ENCODE assay signal across 29 cellular contexts in genomic region chr16:46426336-46426735, GRCh38.
"Had no signal": no experiment of that assay in that cellular context is flagged by ENCODE, and none has a peak within 500 bp of the region (broad histone marks: within the 10 kb centered on the region; RNA-seq: fewer than 3 reads in every experiment).

No MANE protein-coding gene starts in this region.

- H3K27ac ChIP-seq: stomach, suprapubic skin, testis, thoracic aorta, thyroid gland, tibial artery, tibial nerve, transverse colon, upper lobe of left lung, upper lobe of right lung, uterus, vagina had no signal

- H3K36me3 ChIP-seq: suprapubic skin, thoracic aorta, thyroid gland, tibial artery, tibial nerve, transverse colon, upper lobe of left lung, upper lobe of right lung, uterus, vagina had no signal

- DNase-seq: stimulated activated CD4-positive, alpha-beta T cell treated with anti-CD3 and anti-CD28 coated beads, Interleukin-2, amount 100 ng/mL, for 48 hours; stimulated activated CD4-positive, alpha-beta T cell treated with anti-CD3 and anti-CD28 coated beads, Interleukin-4, amount 100 ng/mL, for 1 hour; stimulated activated CD4-positive, alpha-beta T cell treated with anti-CD3 and anti-CD28 coated beads, Interleukin-4, amount 100 ng/mL, for 24 hours; stimulated activated CD4-positive, alpha-beta T cell treated with anti-CD3 and anti-CD28 coated beads, Interleukin-4, amount 100 ng/mL, for 4 hours; stimulated activated CD8-positive, alpha-beta memory T cell treated with anti-CD3 and anti-CD28 coated beads, Interleukin-4, amount 100 ng/mL, for 48 hours; stimulated activated naive B cell treated with anti-CD40 and anti-IgM and Interleukin-4, amounts not matched to agents 10 μg/mL and 1 μg/mL and 100 μg/mL, for 72 hours; stimulated activated naive CD4-positive, alpha-beta T cell; stimulated activated naive CD4-positive, alpha-beta T cell treated with Interleukin-2 at 50 U/mL for 16 hours; stimulated activated naive CD8-positive, alpha-beta T cell treated with anti-CD3 and anti-CD28 coated beads, Interleukin-15, amount 100 ng/mL, for 72 hours; stimulated activated naive CD8-positive, alpha-beta T cell treated with anti-CD3 and anti-CD28 coated beads, Interleukin-15, Interleukin-2, amounts not matched to agents 100 U/mL and 50 U/mL, for 24 hours; stomach; substantia nigra; testis; thyroid gland; tibial artery; transverse colon; trophoblast cell; upper lobe of left lung; upper lobe of right lung; uterus had no signal

- H3K9me3 ChIP-seq: suprapubic skin, testis, thoracic aorta, thyroid gland, vagina had no signal

- H3K36me3 Mint-ChIP-seq: stimulated activated memory B cell treated with anti-CD40 and anti-IgM and Interleukin-4, amounts not matched to agents 10 μg/mL and 1 μg/mL and 100 μg/mL, for 72 hours; type B pancreatic cell had no signal

- H3K27me3 Mint-ChIP-seq: type B pancreatic cell had no signal

- H3K27ac Mint-ChIP-seq: stimulated activated effector memory CD8-positive, alpha-beta T cell treated with anti-CD3 and anti-CD28 coated beads, Interleukin-12 subunit alpha, Interleukin-12 subunit beta, amount 100 ng/mL, for 72 hours; stimulated activated memory B cell treated with anti-CD40 and anti-IgM and Interleukin-4, amounts not matched to agents 10 μg/mL and 1 μg/mL and 100 μg/mL, for 72 hours; stimulated activated naive B cell treated with anti-CD40 and anti-IgM and Interleukin-4, amounts not matched to agents 10 μg/mL and 1 μg/mL and 100 μg/mL, for 72 hours; stimulated activated naive CD8-positive, alpha-beta T cell treated with anti-CD3 and anti-CD28 coated beads, Interleukin-15, amount 100 ng/mL, for 72 hours; stimulated activated naive CD8-positive, alpha-beta T cell treated with anti-CD3 and anti-CD28 coated beads, Interleukin-15, Interleukin-2, amounts not matched to agents 100 ng/mL and 50 ng/mL, for 24 hours; type B pancreatic cell had no signal

- FAIRE-seq: urothelium cell line had no signal

- H3K4me3 ChIP-seq: stomach, suprapubic skin, thoracic aorta, thyroid gland, tibial artery, tibial nerve, transverse colon, upper lobe of left lung, upper lobe of right lung, uterus, vagina had no signal

- H3K4me1 Mint-ChIP-seq: stimulated activated effector memory CD8-positive, alpha-beta T cell treated with anti-CD3 and anti-CD28 coated beads, Interleukin-12 subunit alpha, Interleukin-12 subunit beta, amount 100 ng/mL, for 72 hours; stimulated activated memory B cell treated with anti-CD40 and anti-IgM and Interleukin-4, amounts not matched to agents 10 μg/mL and 1 μg/mL and 100 μg/mL, for 72 hours; stimulated activated naive B cell treated with anti-CD40 and anti-IgM and Interleukin-4, amounts not matched to agents 10 μg/mL and 1 μg/mL and 100 μg/mL, for 72 hours; stimulated activated naive CD8-positive, alpha-beta T cell treated with anti-CD3 and anti-CD28 coated beads, Interleukin-15, amount 100 ng/mL, for 72 hours had no signal

- ATAC-seq: stimulated activated effector memory CD8-positive, alpha-beta T cell treated with anti-CD3 and anti-CD28 coated beads, Interleukin-12 subunit alpha, Interleukin-12 subunit beta, amount 100 ng/mL, for 72 hours; stimulated activated memory B cell treated with anti-CD40 and anti-IgM and Interleukin-4, amounts not matched to agents 10 μg/mL and 1 μg/mL and 100 μg/mL, for 72 hours; stimulated activated naive B cell treated with anti-CD40 and anti-IgM and Interleukin-4, amounts not matched to agents 10 μg/mL and 1 μg/mL and 100 μg/mL, for 72 hours; stimulated activated naive CD8-positive, alpha-beta T cell treated with anti-CD3 and anti-CD28 coated beads, Interleukin-15, amount 100 ng/mL, for 72 hours; stimulated activated naive CD8-positive, alpha-beta T cell treated with anti-CD3 and anti-CD28 coated beads, Interleukin-15, Interleukin-2, amounts not matched to agents 100 U/mL and 50 U/mL, for 24 hours; upper lobe of right lung had no signal

- H3K4me1 ChIP-seq: stomach, suprapubic skin, testis, thyroid gland, tibial artery, tibial nerve, transverse colon, upper lobe of left lung, upper lobe of right lung, uterus, vagina had no signal

- H3K27me3 ChIP-seq: testis, thyroid gland, upper lobe of right lung, uterus, vagina had no signal

- H3K4me3 Mint-ChIP-seq: stimulated activated effector memory CD8-positive, alpha-beta T cell treated with anti-CD3 and anti-CD28 coated beads, Interleukin-12 subunit alpha, Interleukin-12 subunit beta, amount 100 ng/mL, for 72 hours; stimulated activated memory B cell treated with anti-CD40 and anti-IgM and Interleukin-4, amounts not matched to agents 10 μg/mL and 1 μg/mL and 100 μg/mL, for 72 hours; stimulated activated naive B cell treated with anti-CD40 and anti-IgM and Interleukin-4, amounts not matched to agents 10 μg/mL and 1 μg/mL and 100 μg/mL, for 72 hours; stimulated activated naive CD8-positive, alpha-beta T cell treated with anti-CD3 and anti-CD28 coated beads, Interleukin-15, amount 100 ng/mL, for 72 hours; stimulated activated naive CD8-positive, alpha-beta T cell treated with anti-CD3 and anti-CD28 coated beads, Interleukin-15, Interleukin-2, amounts not matched to agents 100 ng/mL and 50 ng/mL, for 24 hours; type B pancreatic cell had no signal

- H3K9me3 Mint-ChIP-seq: type B pancreatic cell had no signal
